1 cellular context compared by ENCODE assay signal in genomic region chr11:68459886-68460740, GRCh38.
TF ChIP-seq lines count a peak whose summit lies in the region.

No MANE protein-coding gene starts in this region.

TF ChIP-seq in GM12878, 131 proteins besides CTCF, POLR2A, EP300 and RAD21 (continued from another document and continues in another):
- TF ChIP-seq, protein P1, sequence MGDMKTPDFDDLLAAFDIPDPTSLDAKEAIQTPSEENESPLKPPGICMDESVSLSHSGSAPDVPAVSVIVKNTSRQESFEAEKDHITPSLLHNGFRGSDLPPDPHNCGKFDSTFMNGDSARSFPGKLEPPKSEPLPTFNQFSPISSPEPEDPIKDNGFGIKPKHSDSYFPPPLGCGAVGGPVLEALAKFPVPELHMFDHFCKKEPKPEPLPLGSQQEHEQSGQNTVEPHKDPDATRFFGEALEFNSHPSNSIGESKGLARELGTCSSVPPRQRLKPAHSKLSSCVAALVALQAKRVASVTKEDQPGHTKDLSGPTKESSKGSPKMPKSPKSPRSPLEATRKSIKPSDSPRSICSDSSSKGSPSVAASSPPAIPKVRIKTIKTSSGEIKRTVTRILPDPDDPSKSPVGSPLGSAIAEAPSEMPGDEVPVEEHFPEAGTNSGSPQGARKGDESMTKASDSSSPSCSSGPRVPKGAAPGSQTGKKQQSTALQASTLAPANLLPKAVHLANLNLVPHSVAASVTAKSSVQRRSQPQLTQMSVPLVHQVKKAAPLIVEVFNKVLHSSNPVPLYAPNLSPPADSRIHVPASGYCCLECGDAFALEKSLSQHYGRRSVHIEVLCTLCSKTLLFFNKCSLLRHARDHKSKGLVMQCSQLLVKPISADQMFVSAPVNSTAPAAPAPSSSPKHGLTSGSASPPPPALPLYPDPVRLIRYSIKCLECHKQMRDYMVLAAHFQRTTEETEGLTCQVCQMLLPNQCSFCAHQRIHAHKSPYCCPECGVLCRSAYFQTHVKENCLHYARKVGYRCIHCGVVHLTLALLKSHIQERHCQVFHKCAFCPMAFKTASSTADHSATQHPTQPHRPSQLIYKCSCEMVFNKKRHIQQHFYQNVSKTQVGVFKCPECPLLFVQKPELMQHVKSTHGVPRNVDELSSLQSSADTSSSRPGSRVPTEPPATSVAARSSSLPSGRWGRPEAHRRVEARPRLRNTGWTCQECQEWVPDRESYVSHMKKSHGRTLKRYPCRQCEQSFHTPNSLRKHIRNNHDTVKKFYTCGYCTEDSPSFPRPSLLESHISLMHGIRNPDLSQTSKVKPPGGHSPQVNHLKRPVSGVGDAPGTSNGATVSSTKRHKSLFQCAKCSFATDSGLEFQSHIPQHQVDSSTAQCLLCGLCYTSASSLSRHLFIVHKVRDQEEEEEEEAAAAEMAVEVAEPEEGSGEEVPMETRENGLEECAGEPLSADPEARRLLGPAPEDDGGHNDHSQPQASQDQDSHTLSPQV (IDR thresholded peaks at IDR 0.05) = no peak
- TF ChIP-seq SP1 (IDR thresholded peaks at IDR 0.05; ENCODE audit: low read depth, low read length) (peak; percentile 91), FOXK2 (IDR thresholded peaks at IDR 0.05) (peak; percentile 53; the same call in 1 of the 2 replicates), ZNF207 (IDR thresholded peaks at IDR 0.05; ENCODE audit: borderline replicate concordance) (no peak), RUNX3 (IDR thresholded peaks at IDR 0.05; ENCODE audit: low read length) (peak; percentile 93), PBX3 (IDR thresholded peaks at IDR 0.05; ENCODE audit: insufficient replicate concordance, low read depth, low read length) (peak; percentile 94), SUZ12 (IDR thresholded peaks at IDR 0.05; ENCODE audit: unreplicated experiment) (no peak), SREBF2 (IDR thresholded peaks at IDR 0.05; ENCODE audit: low read length) (peak; percentile 93), TBL1XR1 (IDR thresholded peaks at IDR 0.05; ENCODE audit: low read depth, low read length) (0 out of 2 replicates have a peak, but pooled peaks have one; percentile 58), CREM (IDR thresholded peaks at IDR 0.05; ENCODE audit: low read depth) (peak; percentile 75), ATF7 (IDR thresholded peaks at IDR 0.05; ENCODE audit: low read depth) (peak; percentile 66), USF1 (IDR thresholded peaks at IDR 0.05; ENCODE audit: borderline replicate concordance, extremely low read length, insufficient read depth, low read depth, low read length) (no peak), KAT2A (conservative IDR thresholded peaks at IDR 0.05; ENCODE audit: control insufficient read depth, low read depth, low read length) (no peak), BACH1 (IDR thresholded peaks at IDR 0.05; ENCODE audit: borderline replicate concordance) (peak; percentile 68; the same call in 1 of the 2 replicates), EED (IDR thresholded peaks at IDR 0.05; ENCODE audit: low read depth) (no peak; the same call in 1 of the 2 replicates), EGR1 (IDR thresholded peaks at IDR 0.05; ENCODE audit: borderline replicate concordance in 1 of 2, low read depth in 2 of 2, low read length in 2 of 2) (peak in 1 of 2 experiments; percentile 89; a peak in 2 of 3 replicates), SMAD5 (IDR thresholded peaks at IDR 0.05; ENCODE audit: low read depth) (no peak), E2F8 (IDR thresholded peaks at IDR 0.05; ENCODE audit: low read depth, partially characterized antibody) (no peak), ZBTB4 (CRISPR knock-in tag; IDR thresholded peaks at IDR 0.05) (no peak), FOS (IDR thresholded peaks at IDR 0.05; ENCODE audit: borderline replicate concordance, extremely low read depth, insufficient read length) (peak; percentile 79), MLLT1 (IDR thresholded peaks at IDR 0.05) (peak; percentile 58; the same call in 1 of the 2 replicates)
- TF ChIP-seq, protein P2, sequence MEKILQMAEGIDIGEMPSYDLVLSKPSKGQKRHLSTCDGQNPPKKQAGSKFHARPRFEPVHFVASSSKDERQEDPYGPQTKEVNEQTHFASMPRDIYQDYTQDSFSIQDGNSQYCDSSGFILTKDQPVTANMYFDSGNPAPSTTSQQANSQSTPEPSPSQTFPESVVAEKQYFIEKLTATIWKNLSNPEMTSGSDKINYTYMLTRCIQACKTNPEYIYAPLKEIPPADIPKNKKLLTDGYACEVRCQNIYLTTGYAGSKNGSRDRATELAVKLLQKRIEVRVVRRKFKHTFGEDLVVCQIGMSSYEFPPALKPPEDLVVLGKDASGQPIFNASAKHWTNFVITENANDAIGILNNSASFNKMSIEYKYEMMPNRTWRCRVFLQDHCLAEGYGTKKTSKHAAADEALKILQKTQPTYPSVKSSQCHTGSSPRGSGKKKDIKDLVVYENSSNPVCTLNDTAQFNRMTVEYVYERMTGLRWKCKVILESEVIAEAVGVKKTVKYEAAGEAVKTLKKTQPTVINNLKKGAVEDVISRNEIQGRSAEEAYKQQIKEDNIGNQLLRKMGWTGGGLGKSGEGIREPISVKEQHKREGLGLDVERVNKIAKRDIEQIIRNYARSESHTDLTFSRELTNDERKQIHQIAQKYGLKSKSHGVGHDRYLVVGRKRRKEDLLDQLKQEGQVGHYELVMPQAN (conservative IDR thresholded peaks at IDR 0.05) = 0 out of 2 replicates have a peak, but pooled peaks have one; percentile 38
- TF ChIP-seq, protein P3, sequence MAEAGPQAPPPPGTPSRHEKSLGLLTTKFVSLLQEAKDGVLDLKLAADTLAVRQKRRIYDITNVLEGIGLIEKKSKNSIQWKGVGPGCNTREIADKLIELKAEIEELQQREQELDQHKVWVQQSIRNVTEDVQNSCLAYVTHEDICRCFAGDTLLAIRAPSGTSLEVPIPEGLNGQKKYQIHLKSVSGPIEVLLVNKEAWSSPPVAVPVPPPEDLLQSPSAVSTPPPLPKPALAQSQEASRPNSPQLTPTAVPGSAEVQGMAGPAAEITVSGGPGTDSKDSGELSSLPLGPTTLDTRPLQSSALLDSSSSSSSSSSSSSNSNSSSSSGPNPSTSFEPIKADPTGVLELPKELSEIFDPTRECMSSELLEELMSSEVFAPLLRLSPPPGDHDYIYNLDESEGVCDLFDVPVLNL (IDR thresholded peaks at IDR 0.05; ENCODE audit: low read depth, low read length) = peak; percentile 52; the same call in 1 of the 2 replicates
- TF ChIP-seq, protein P4, sequence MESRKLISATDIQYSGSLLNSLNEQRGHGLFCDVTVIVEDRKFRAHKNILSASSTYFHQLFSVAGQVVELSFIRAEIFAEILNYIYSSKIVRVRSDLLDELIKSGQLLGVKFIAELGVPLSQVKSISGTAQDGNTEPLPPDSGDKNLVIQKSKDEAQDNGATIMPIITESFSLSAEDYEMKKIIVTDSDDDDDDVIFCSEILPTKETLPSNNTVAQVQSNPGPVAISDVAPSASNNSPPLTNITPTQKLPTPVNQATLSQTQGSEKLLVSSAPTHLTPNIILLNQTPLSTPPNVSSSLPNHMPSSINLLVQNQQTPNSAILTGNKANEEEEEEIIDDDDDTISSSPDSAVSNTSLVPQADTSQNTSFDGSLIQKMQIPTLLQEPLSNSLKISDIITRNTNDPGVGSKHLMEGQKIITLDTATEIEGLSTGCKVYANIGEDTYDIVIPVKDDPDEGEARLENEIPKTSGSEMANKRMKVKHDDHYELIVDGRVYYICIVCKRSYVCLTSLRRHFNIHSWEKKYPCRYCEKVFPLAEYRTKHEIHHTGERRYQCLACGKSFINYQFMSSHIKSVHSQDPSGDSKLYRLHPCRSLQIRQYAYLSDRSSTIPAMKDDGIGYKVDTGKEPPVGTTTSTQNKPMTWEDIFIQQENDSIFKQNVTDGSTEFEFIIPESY (IDR thresholded peaks at IDR 0.05) = no peak
- TF ChIP-seq, protein P5, sequence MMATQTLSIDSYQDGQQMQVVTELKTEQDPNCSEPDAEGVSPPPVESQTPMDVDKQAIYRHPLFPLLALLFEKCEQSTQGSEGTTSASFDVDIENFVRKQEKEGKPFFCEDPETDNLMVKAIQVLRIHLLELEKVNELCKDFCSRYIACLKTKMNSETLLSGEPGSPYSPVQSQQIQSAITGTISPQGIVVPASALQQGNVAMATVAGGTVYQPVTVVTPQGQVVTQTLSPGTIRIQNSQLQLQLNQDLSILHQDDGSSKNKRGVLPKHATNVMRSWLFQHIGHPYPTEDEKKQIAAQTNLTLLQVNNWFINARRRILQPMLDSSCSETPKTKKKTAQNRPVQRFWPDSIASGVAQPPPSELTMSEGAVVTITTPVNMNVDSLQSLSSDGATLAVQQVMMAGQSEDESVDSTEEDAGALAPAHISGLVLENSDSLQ (IDR thresholded peaks at IDR 0.05) = peak; percentile 99
- TF ChIP-seq, protein P6, sequence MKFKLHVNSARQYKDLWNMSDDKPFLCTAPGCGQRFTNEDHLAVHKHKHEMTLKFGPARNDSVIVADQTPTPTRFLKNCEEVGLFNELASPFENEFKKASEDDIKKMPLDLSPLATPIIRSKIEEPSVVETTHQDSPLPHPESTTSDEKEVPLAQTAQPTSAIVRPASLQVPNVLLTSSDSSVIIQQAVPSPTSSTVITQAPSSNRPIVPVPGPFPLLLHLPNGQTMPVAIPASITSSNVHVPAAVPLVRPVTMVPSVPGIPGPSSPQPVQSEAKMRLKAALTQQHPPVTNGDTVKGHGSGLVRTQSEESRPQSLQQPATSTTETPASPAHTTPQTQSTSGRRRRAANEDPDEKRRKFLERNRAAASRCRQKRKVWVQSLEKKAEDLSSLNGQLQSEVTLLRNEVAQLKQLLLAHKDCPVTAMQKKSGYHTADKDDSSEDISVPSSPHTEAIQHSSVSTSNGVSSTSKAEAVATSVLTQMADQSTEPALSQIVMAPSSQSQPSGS (IDR thresholded peaks at IDR 0.05; ENCODE audit: low read length) = peak; percentile 39; the same call in 1 of the 2 replicates
